ENCODE assay signal across 8 cellular contexts in the genomic region with DNA sequence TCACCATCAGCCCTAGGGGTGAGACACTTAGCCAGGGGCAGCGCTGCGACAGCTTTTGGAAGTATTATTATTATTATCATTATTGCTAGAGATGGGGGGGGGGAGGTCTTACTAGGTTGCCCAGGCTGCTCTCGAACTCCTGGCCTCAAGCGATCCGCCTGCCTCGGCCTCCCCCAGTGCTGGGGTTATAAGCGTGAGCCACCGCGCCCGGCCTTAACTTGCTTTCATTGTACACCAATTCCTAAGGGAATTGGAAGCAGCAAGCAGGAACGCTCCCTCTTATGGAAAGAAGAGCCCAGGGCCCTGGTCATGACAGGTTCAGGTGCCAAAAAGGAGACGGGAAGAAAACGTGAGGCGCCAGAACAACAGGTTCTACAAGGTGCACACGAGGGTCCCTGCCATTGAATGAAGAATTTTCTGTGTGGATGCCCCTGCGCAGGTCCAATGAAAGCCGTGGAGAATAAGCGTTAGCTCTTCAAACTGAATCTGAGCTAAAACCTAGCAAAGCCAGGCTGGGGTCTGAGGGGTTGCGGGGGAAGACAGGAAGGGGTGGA. TPM values are rescaled to one million over a fixed set of nuclear protein-coding genes. Genes with fewer than 3 reads are reported as not detected.
DNase-seq lines count a peak whose midpoint lies in the region; ATAC-seq and TF ChIP-seq lines count a peak whose summit lies in the region.

No MANE protein-coding gene starts in this region.

- TF ChIP-seq CTCF in glutamatergic neuron (IDR thresholded peaks at IDR 0.05; ENCODE audit: partially characterized antibody, unreplicated experiment) (no peak), suprapubic skin (IDR thresholded peaks at IDR 0.05) (no peak)

- WGBS in suprapubic skin: 27% methylated on average over 19 of the region's 19 CpGs

- H3K9me3 ChIP-seq in T-helper 17 cell (ENCODE audit: control insufficient read depth, low read length, poor library complexity, severe bottlenecking): no peaks in the 10 kb centered on the region
- no peaks in the 10 kb centered on the region for H3K9me3 ChIP-seq in suprapubic skin

- ATAC-seq in T-helper 17 cell (peak; percentile 12), GM18909 (IDR thresholded peaks at IDR 0.05; ENCODE audit: poor library complexity, unreplicated experiment) (no peak)

- H3K27ac Mint-ChIP-seq in activated T-cell treated with anti-CD3 and anti-CD28 coated beads, Interleukin-2, amount 50 U/mL, for 24 hours: peak overlapping the region; percentile 100
- H3K27ac Mint-ChIP-seq in T-helper 17 cell (peak overlapping the region; percentile 96), glutamatergic neuron (ENCODE audit: unreplicated experiment) (peak overlapping the region; percentile 97)

- peaks cover 46% of the 10 kb centered on the region for H3K36me3 Mint-ChIP-seq in activated T-cell treated with anti-CD3 and anti-CD28 coated beads, Interleukin-2, amount 50 U/mL, for 24 hours (ENCODE audit: low read depth)
- peaks cover 3% of the 10 kb centered on the region for H3K36me3 Mint-ChIP-seq in T-helper 17 cell (ENCODE audit: low read depth)
- no peaks in the 10 kb centered on the region for H3K36me3 Mint-ChIP-seq in glutamatergic neuron (ENCODE audit: unreplicated experiment)

- no peaks in the 10 kb centered on the region for H3K9me3 Mint-ChIP-seq in activated T-cell treated with anti-CD3 and anti-CD28 coated beads, Interleukin-2, amount 50 U/mL, for 24 hours
- H3K9me3 Mint-ChIP-seq in glutamatergic neuron (ENCODE audit: unreplicated experiment): peaks cover 8% of the 10 kb centered on the region

- TF ChIP-seq POLR2A in suprapubic skin (IDR thresholded peaks at IDR 0.05): no peak

- H3K36me3 ChIP-seq in suprapubic skin: peaks cover 30% of the 10 kb centered on the region

- peaks cover 52% of the 10 kb centered on the region for H3K4me1 ChIP-seq in suprapubic skin

- DNase-seq in activated T-cell treated with anti-CD3 and anti-CD28 coated beads, Interleukin-2, amount 50 U/mL, for 24 hours: no peak
- DNase-seq in activated T-cell treated with anti-CD3 and anti-CD28 coated beads for 4 hours (no peak), T-helper 17 cell (no peak), glutamatergic neuron (no peak), suprapubic skin (ENCODE audit: low spot score in 2 of 2) (no peak), foreskin melanocyte (no peak), DMS 273 (lab: John Stamatoyannopoulos, UW; ENCODE audit: unreplicated experiment) (no peak)

- H3K27me3 Mint-ChIP-seq in activated T-cell treated with anti-CD3 and anti-CD28 coated beads, Interleukin-2, amount 50 U/mL, for 24 hours: peaks cover 28% of the 10 kb centered on the region
- H3K27me3 Mint-ChIP-seq in T-helper 17 cell (peaks cover 32% of the 10 kb centered on the region), glutamatergic neuron (ENCODE audit: unreplicated experiment) (peaks cover 10% of the 10 kb centered on the region)

- no peak for TF ChIP-seq EP300 in suprapubic skin (IDR thresholded peaks at IDR 0.05)

- peak overlapping the region; percentile 99 for H3K4me3 Mint-ChIP-seq in activated T-cell treated with anti-CD3 and anti-CD28 coated beads, Interleukin-2, amount 50 U/mL, for 24 hours
- H3K4me3 Mint-ChIP-seq in T-helper 17 cell (peak overlapping the region; percentile 99), glutamatergic neuron (ENCODE audit: unreplicated experiment) (peak overlapping the region; percentile 99)

- H3K4me1 Mint-ChIP-seq in activated T-cell treated with anti-CD3 and anti-CD28 coated beads, Interleukin-2, amount 50 U/mL, for 24 hours (ENCODE audit: low read depth): peaks cover 36% of the 10 kb centered on the region
- H3K4me1 Mint-ChIP-seq in T-helper 17 cell (peaks cover 31% of the 10 kb centered on the region), glutamatergic neuron (ENCODE audit: low read depth, unreplicated experiment) (peaks cover 31% of the 10 kb centered on the region)

- peak overlapping the region; percentile 93 for H3K4me3 ChIP-seq in suprapubic skin

- H3K27me3 ChIP-seq in suprapubic skin: peaks cover 19% of the 10 kb centered on the region

- H3K27ac ChIP-seq in suprapubic skin: no peak overlapping the region

RNA-seq across cellular contexts. Expression of a gene that starts 0.5 kb away (rescaled TPM):
- total RNA-seq in T-helper 17 cell (1,000 to 10,000 TPM; 1,542 to 1,684 TPM), glutamatergic neuron (ENCODE audit: unreplicated experiment) (600 TPM), suprapubic skin (1,000 to 10,000 TPM in 1 of 4 donors, 100 to 1,000 TPM in 3; 565 to 1,273 (median 679) TPM)

RNA-seq across cellular contexts. Expression of a gene that starts 10.4 kb away (rescaled TPM):
- total RNA-seq in T-helper 17 cell (10 to 100 TPM; 19.8 to 23.2 TPM), glutamatergic neuron (ENCODE audit: unreplicated experiment) (121 TPM), suprapubic skin (10 to 100 TPM in 1 of 4 donors, 1 to 10 TPM in 3; 5.7 to 12.0 (median 8.2) TPM)
